Comparison of ENCODE assay signal across 12 cellular contexts in the genomic region with DNA sequence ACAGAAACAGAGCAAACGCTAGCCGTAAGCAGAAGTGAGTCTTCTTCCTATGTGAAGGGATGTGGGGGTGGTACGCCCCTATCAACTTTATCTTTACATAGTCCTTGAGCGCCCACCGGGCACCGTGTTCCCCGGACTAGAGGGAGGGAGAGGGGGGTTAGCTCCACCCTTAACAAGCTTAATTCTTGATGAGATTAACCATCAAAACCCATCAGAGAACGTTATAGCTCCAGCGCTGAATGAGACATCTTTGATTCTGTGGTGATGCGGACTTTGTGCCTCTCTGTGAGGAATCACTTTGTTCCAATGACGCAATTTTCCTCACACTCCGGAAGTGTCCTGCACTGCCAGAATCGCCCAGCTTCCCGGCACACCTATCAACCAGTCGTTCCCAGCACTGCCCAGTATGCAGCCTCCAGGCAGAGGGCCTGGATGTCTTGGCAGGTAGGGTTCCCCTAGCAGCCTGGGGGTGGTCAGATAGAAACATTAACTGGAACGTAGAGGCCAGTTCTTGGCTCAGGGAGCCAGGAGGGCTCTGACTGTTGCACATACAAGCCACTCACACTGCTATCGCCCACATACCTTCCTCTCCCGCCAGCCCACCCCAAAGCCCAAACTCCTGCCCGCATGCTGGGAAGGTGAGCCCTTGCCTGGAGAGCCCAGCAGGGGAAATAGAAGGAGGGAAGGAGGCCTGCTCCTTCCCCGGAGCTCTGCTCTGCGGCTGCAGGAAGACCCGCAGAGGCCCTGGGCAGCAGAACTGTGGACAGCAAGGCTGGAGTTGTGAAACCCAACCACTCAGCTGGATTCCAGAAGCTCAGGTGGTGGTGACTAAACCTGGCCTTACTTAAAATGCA. TPM values are rescaled to one million over a fixed set of nuclear protein-coding genes. Genes with fewer than 3 reads are reported as not detected.
DNase-seq lines count a peak whose midpoint lies in the region; ATAC-seq and TF ChIP-seq lines count a peak whose summit lies in the region.
"Had no signal": no experiment of that assay in that cellular context is flagged by ENCODE, and none has a peak within 500 bp of the region (broad histone marks: within the 10 kb centered on the region; RNA-seq: fewer than 3 reads in every experiment).

No MANE protein-coding gene starts in this region.

- H3K4me1 Mint-ChIP-seq in activated naive CD4-positive, alpha-beta T cell treated with anti-CD3 and anti-CD28 coated beads, Interleukin-2, amount 50 U/mL, for 24 hours, result peaks cover 23% of the 10 kb centered on the region
- H3K4me1 Mint-ChIP-seq in activated CD8-positive, alpha-beta T cell treated with anti-CD3 and anti-CD28 coated beads for 36 hours (ENCODE audit: low read depth), result peaks cover 31% of the 10 kb centered on the region

- no peak for TF ChIP-seq CTCF in activated CD8-positive, alpha-beta T cell treated with anti-CD3 and anti-CD28 coated beads for 36 hours (IDR thresholded peaks at IDR 0.05)
- no peak for TF ChIP-seq CTCF in upper lobe of right lung (IDR thresholded peaks at IDR 0.05)

- H3K36me3 ChIP-seq in upper lobe of right lung, result peaks cover under 1% of the 10 kb centered on the region

- intact Hi-C loops in activated CD8-positive, alpha-beta T cell treated with anti-CD3 and anti-CD28 coated beads for 36 hours (cut with micrococcal nuclease), result loop anchor here (5.0 kb wide), 2 partner anchors 207 to 328 kb away; a partner anchor contains a TSS
- intact Hi-C loops in upper lobe of right lung (cut with DNase I), result no loop called here

- CTCF ChIA-PET in activated CD8-positive, alpha-beta T cell treated with anti-CD3 and anti-CD28 coated beads for 36 hours (lab: Charles Lee), result interaction anchor here (1.1 to 2.0 kb wide), 3 partner anchors 15 to 146 kb away, joined by 3 to 8 read pairs (median 4); no protein-coding TSS in a partner anchor

- no peaks in the 10 kb centered on the region for H3K27me3 ChIP-seq in upper lobe of right lung

- POLR2A ChIA-PET in activated CD8-positive, alpha-beta T cell treated with anti-CD3 and anti-CD28 coated beads for 36 hours (lab: Charles Lee), result interaction anchor here (0.7 to 2.2 kb wide), 2 partner anchors 43 to 239 kb away, joined by 3 to 7 read pairs; a partner anchor contains a TSS

- H3K9me3 Mint-ChIP-seq in activated naive CD4-positive, alpha-beta T cell treated with anti-CD3 and anti-CD28 coated beads, Interleukin-2, amount 50 U/mL, for 24 hours, result no peaks in the 10 kb centered on the region
- H3K9me3 Mint-ChIP-seq in activated CD8-positive, alpha-beta T cell treated with anti-CD3 and anti-CD28 coated beads for 36 hours, result no peaks in the 10 kb centered on the region

- H3K36me3 Mint-ChIP-seq in activated naive CD4-positive, alpha-beta T cell treated with anti-CD3 and anti-CD28 coated beads, Interleukin-2, amount 50 U/mL, for 24 hours, result peaks cover 5% of the 10 kb centered on the region
- peaks cover 22% of the 10 kb centered on the region for H3K36me3 Mint-ChIP-seq in activated CD8-positive, alpha-beta T cell treated with anti-CD3 and anti-CD28 coated beads for 36 hours (ENCODE audit: low read depth)

- peak overlapping the region; percentile 90 for H3K4me3 Mint-ChIP-seq in activated naive CD4-positive, alpha-beta T cell treated with anti-CD3 and anti-CD28 coated beads, Interleukin-2, amount 50 U/mL, for 24 hours
- peak overlapping the region; percentile 81 for H3K4me3 Mint-ChIP-seq in activated CD8-positive, alpha-beta T cell treated with anti-CD3 and anti-CD28 coated beads for 36 hours

- H3K4me3 ChIP-seq in upper lobe of right lung, result peak overlapping the region; percentile 69

- ATAC-seq in activated CD8-positive, alpha-beta T cell treated with anti-CD3 and anti-CD28 coated beads for 36 hours, result no peak
- ATAC-seq in left lobe of liver (peak; percentile 50), upper lobe of right lung (peak; percentile 2), HG03280 (IDR thresholded peaks at IDR 0.05; ENCODE audit: unreplicated experiment) (no peak)

- no peaks in the 10 kb centered on the region for H3K9me3 ChIP-seq in upper lobe of right lung
- H3K9me3 ChIP-seq: esophagus squamous epithelium had no signal

- peak overlapping the region; percentile 68 for H3K27ac ChIP-seq in upper lobe of right lung

- H3K27ac Mint-ChIP-seq in activated naive CD4-positive, alpha-beta T cell treated with anti-CD3 and anti-CD28 coated beads, Interleukin-2, amount 50 U/mL, for 24 hours, result peak overlapping the region; percentile 55
- peak overlapping the region; percentile 94 for H3K27ac Mint-ChIP-seq in activated CD8-positive, alpha-beta T cell treated with anti-CD3 and anti-CD28 coated beads for 36 hours

- no peak for DNase-seq in activated naive CD4-positive, alpha-beta T cell (lab: John Stamatoyannopoulos, UW)
- no peak for DNase-seq in activated CD8-positive, alpha-beta T cell treated with anti-CD3 and anti-CD28 coated beads for 36 hours
- DNase-seq in left lobe of liver (ENCODE audit: low spot score) (peak; percentile 84), upper lobe of right lung (peak; percentile 77), NCI-H2081 treated with DMSO at 0.1 percent for 48 hours (lab: John Stamatoyannopoulos, UW) (no peak), amygdala (lab: John Stamatoyannopoulos, UW) (no peak)
- DNase-seq: activated CD4-positive, alpha-beta T cell treated with anti-CD3 and anti-CD28 coated beads for 48 hours; COR-L47; NCI-H2227 treated with DMSO at 0.1 percent for 48 hours had no signal

- H3K27me3 Mint-ChIP-seq in activated naive CD4-positive, alpha-beta T cell treated with anti-CD3 and anti-CD28 coated beads, Interleukin-2, amount 50 U/mL, for 24 hours, result no peaks in the 10 kb centered on the region
- no peaks in the 10 kb centered on the region for H3K27me3 Mint-ChIP-seq in activated CD8-positive, alpha-beta T cell treated with anti-CD3 and anti-CD28 coated beads for 36 hours

- peaks cover 38% of the 10 kb centered on the region for H3K4me1 ChIP-seq in upper lobe of right lung

RNA-seq across cellular contexts. Expression of a gene that starts 1.9 kb away (rescaled TPM):
- total RNA-seq in activated CD8-positive, alpha-beta T cell treated with anti-CD3 and anti-CD28 coated beads for 36 hours, result 100 to 1,000 TPM; 180 to 181 TPM
- total RNA-seq in left lobe of liver (16.2 TPM), upper lobe of right lung (50.9 TPM)

Comparison
In these comparisons a context has a peak if more than half of its experiments do, and no peak if none do; other contexts are left out.
1. DNase-seq: peak in left lobe of liver (single experiment) and upper lobe of right lung (single experiment); none in activated naive CD4-positive, alpha-beta T cell (0 of 4), activated CD8-positive, alpha-beta T cell treated with anti-CD3 and anti-CD28 coated beads for 36 hours (single experiment), NCI-H2081 treated with DMSO at 0.1 percent for 48 hours (single experiment) and amygdala (0 of 56).
2. ATAC-seq: peak in left lobe of liver (single experiment) and upper lobe of right lung (single experiment); none in activated CD8-positive, alpha-beta T cell treated with anti-CD3 and anti-CD28 coated beads for 36 hours (single experiment) and HG03280 (single experiment).